In genomic region chr17:71801301-71801700, GRCh38 we compare ENCODE assay signal across 18 cellular contexts.
DNase-seq lines count a peak whose midpoint lies in the region; ATAC-seq, FAIRE-seq and TF ChIP-seq lines count a peak whose summit lies in the region.
"Had no signal": no experiment of that assay in that cellular context is flagged by ENCODE, and none has a peak within 500 bp of the region (broad histone marks: within the 10 kb centered on the region; RNA-seq: fewer than 3 reads in every experiment).

No MANE protein-coding gene starts in this region.

- peaks cover 47% of the 10 kb centered on the region for H3K27me3 Mint-ChIP-seq in endodermal cell (ENCODE audit: insufficient read depth)
- H3K27me3 Mint-ChIP-seq in neural progenitor cell (ENCODE audit: insufficient read depth, low read depth): peaks cover 2% of the 10 kb centered on the region

- H3K4me1 Mint-ChIP-seq in endodermal cell (no peaks in the 10 kb centered on the region), neural progenitor cell (peaks cover 4% of the 10 kb centered on the region)

- H4K20me1 ChIP-seq in neural progenitor cell (ENCODE audit: low read depth): no peaks in the 10 kb centered on the region

- H3K27ac ChIP-seq in endodermal cell (ENCODE audit: low read depth, low read length): peak overlapping the region; percentile 51
- H3K27ac ChIP-seq in neural progenitor cell: no peak overlapping the region
- H3K27ac ChIP-seq: parathyroid adenoma, tibial artery had no signal

- 77 to 91% methylated on average over 5 to 6 of the region's 6 CpGs for WGBS in endodermal cell (ENCODE audit: insufficient coverage in 1 of 2, insufficient read length in 1 of 2), 2 experiments

- ATAC-seq in GM19467 (IDR thresholded peaks at IDR 0.05; ENCODE audit: unreplicated experiment) (no peak), esophagus mucosa (no peak)

- H3K27me3 ChIP-seq in endodermal cell (ENCODE audit: control insufficient read depth, insufficient read depth, low read length, poor library complexity, severe bottlenecking) (peaks cover 45% of the 10 kb centered on the region), neural progenitor cell (no peaks in the 10 kb centered on the region)
- H3K27me3 ChIP-seq: tibial artery had no signal

- H3K4me2 ChIP-seq in neural progenitor cell: no peak overlapping the region

- H3K4me1 ChIP-seq in endodermal cell (ENCODE audit: control insufficient read depth, insufficient read depth, low read length) (peaks cover 4% of the 10 kb centered on the region), neural progenitor cell (no peaks in the 10 kb centered on the region)
- H3K4me1 ChIP-seq: parathyroid adenoma, tibial artery had no signal

- H3K4me3 ChIP-seq in endodermal cell (ENCODE audit: low read length): no peak overlapping the region
- no peak overlapping the region for H3K4me3 ChIP-seq in neural progenitor cell
- H3K4me3 ChIP-seq: tibial artery had no signal

- H3K9me3 Mint-ChIP-seq in endodermal cell: peaks cover 2% of the 10 kb centered on the region
- peaks cover 3% of the 10 kb centered on the region for H3K9me3 Mint-ChIP-seq in neural progenitor cell

- no peak for TF ChIP-seq POLR2A in H54 (IDR thresholded peaks at IDR 0.05; ENCODE audit: low read depth, low read length)

- H3K27ac Mint-ChIP-seq in endodermal cell: no peak overlapping the region
- no peak overlapping the region for H3K27ac Mint-ChIP-seq in neural progenitor cell

- no peaks in the 10 kb centered on the region for H3K36me3 Mint-ChIP-seq in endodermal cell (ENCODE audit: low read depth)
- no peaks in the 10 kb centered on the region for H3K36me3 Mint-ChIP-seq in neural progenitor cell

- no peaks in the 10 kb centered on the region for H3K36me3 ChIP-seq in endodermal cell (ENCODE audit: control insufficient read depth, insufficient read depth, low read length)
- H3K36me3 ChIP-seq in neural progenitor cell: no peaks in the 10 kb centered on the region
- H3K36me3 ChIP-seq: tibial artery had no signal

- H3F3A ChIP-seq in neural progenitor cell (ENCODE audit: low read depth): no peaks in the 10 kb centered on the region

- peak overlapping the region; percentile 34 for H2AFZ ChIP-seq in neural progenitor cell (replicated peaks)
- H2AFZ ChIP-seq: parathyroid adenoma had no signal

- H3K9me3 ChIP-seq in endodermal cell (ENCODE audit: control insufficient read depth, low read length) (no peaks in the 10 kb centered on the region), neural progenitor cell (ENCODE audit: low read depth) (no peaks in the 10 kb centered on the region)
- H3K9me3 ChIP-seq: tibial artery had no signal

- H3K9ac ChIP-seq in endodermal cell (ENCODE audit: extremely low read depth, low read length, poor library complexity, severe bottlenecking): no peak overlapping the region
- H3K9ac ChIP-seq in neural progenitor cell: no peak overlapping the region
- H3K9ac ChIP-seq: parathyroid adenoma had no signal

- FAIRE-seq in H54 (lab: Jason Lieb, UNC) (peak; percentile 70), RCC 7860 (lab: Jason Lieb, UNC) (no peak)
- FAIRE-seq: GM12891, small intestine had no signal

- TF ChIP-seq CTCF in endodermal cell (conservative IDR thresholded peaks at IDR 0.05) (no peak), neural progenitor cell (IDR thresholded peaks at IDR 0.05) (no peak)

- H3K79me2 ChIP-seq in neural progenitor cell (ENCODE audit: low read depth): no peaks in the 10 kb centered on the region
- H3K79me2 ChIP-seq: parathyroid adenoma had no signal

- DNase-seq in A172 (ENCODE audit: low spot score): peak; percentile 81
- DNase-seq in H54 (ENCODE audit: insufficient read length, low spot score): peak; percentile 5
- DNase-seq in endodermal cell: no peak
- DNase-seq in neural progenitor cell (ENCODE audit: low spot score): no peak
- DNase-seq in SIG-M5 (lab: John Stamatoyannopoulos, UW): no peak
- DNase-seq in RCC 7860 (ENCODE audit: low spot score): no peak
- DNase-seq: 8988T; activated effector memory CD4-positive, alpha-beta T cell treated with anti-CD3 and anti-CD28 coated beads, Interleukin-2, amount 50 U/mL, for 16 hours; KBM-7; NCI-H146; NCI-H345; small intestine; T-helper 1 cell; tibial artery had no signal

- H3K4me3 Mint-ChIP-seq in endodermal cell (no peak overlapping the region), neural progenitor cell (no peak overlapping the region)

Comparison
In these comparisons a context has a peak if more than half of its experiments do, and no peak if none do; other contexts are left out.
1. DNase-seq: peak in A172 (single experiment) and H54 (single experiment); none in endodermal cell (single experiment), neural progenitor cell (single experiment), SIG-M5 (single experiment) and RCC 7860 (single experiment).